Comparison of ENCODE assay signal across 10 cellular contexts in genomic region chr4:26252349-26252748, GRCh38.
DNase-seq lines count a peak whose midpoint lies in the region; ATAC-seq and TF ChIP-seq lines count a peak whose summit lies in the region.
"Had no signal": no experiment of that assay in that cellular context is flagged by ENCODE, and none has a peak within 500 bp of the region (broad histone marks: within the 10 kb centered on the region; RNA-seq: fewer than 3 reads in every experiment).

No MANE protein-coding gene starts in this region.

- no peaks in the 10 kb centered on the region for H3K79me2 ChIP-seq in mesendoderm (ENCODE audit: control insufficient read depth, insufficient read depth, low read length)

- H3K56ac ChIP-seq in mesendoderm (ENCODE audit: low read length): no peak overlapping the region

- no peak overlapping the region for H4K5ac ChIP-seq in mesendoderm (ENCODE audit: low read length)

- H3K27ac ChIP-seq in mesendoderm (ENCODE audit: low read depth, low read length): no peak overlapping the region

- no peak for TF ChIP-seq CTCF in nephron progenitor cell (IDR thresholded peaks at IDR 0.05)

- H3K27me3 ChIP-seq in mesendoderm (ENCODE audit: insufficient read depth, low read length, poor library complexity): no peaks in the 10 kb centered on the region
- no peaks in the 10 kb centered on the region for H3K27me3 ChIP-seq in H7 (ENCODE audit: control insufficient read depth, insufficient read depth, low read length)

- no peak overlapping the region for H4K8ac ChIP-seq in mesendoderm (ENCODE audit: low read depth, low read length)

- H3K27me3 Mint-ChIP-seq in activated CD4-positive, alpha-beta T cell treated with anti-CD3 and anti-CD28 coated beads, Interleukin-2, amount 10 ng/mL, durations not matched to agents 24 days and 14 days: no peaks in the 10 kb centered on the region
- H3K27me3 Mint-ChIP-seq in nephron progenitor cell (ENCODE audit: low read depth, poor library complexity): peaks cover 13% of the 10 kb centered on the region

- no peaks in the 10 kb centered on the region for H3K4me1 ChIP-seq in mesendoderm (ENCODE audit: control insufficient read depth, low read depth, low read length)

- H3K79me1 ChIP-seq in mesendoderm (ENCODE audit: low read length): no peaks in the 10 kb centered on the region

- intact Hi-C loops in activated CD4-positive, alpha-beta T cell treated with anti-CD3 and anti-CD28 coated beads, Interleukin-2, amount 10 ng/mL, durations not matched to agents 24 days and 14 days (cut with micrococcal nuclease): no loop called here

- H2BK120ac ChIP-seq in mesendoderm (ENCODE audit: low read depth, low read length): no peak overlapping the region

- H3K27ac Mint-ChIP-seq in activated CD4-positive, alpha-beta T cell treated with anti-CD3 and anti-CD28 coated beads, Interleukin-2, amount 10 ng/mL, durations not matched to agents 24 days and 14 days: peak overlapping the region; percentile 32
- no peak overlapping the region for H3K27ac Mint-ChIP-seq in nephron progenitor cell

- no CpG with 5 or more reads among the region's 7 CpGs for WGBS in mesendoderm (ENCODE audit: extremely low coverage, insufficient coverage, low lambda C conversion rate)

- H2AK5ac ChIP-seq in mesendoderm (ENCODE audit: low read length): no peak overlapping the region

- H2BK15ac ChIP-seq in mesendoderm (replicated peaks; ENCODE audit: low read depth): no peak overlapping the region

- H3K9me3 Mint-ChIP-seq in activated CD4-positive, alpha-beta T cell treated with anti-CD3 and anti-CD28 coated beads, Interleukin-2, amount 10 ng/mL, durations not matched to agents 24 days and 14 days: peaks cover 7% of the 10 kb centered on the region
- H3K9me3 Mint-ChIP-seq in nephron progenitor cell: no peaks in the 10 kb centered on the region

- H3K4me2 ChIP-seq in mesendoderm (ENCODE audit: low read length): no peak overlapping the region

- H3K4me1 Mint-ChIP-seq in activated CD4-positive, alpha-beta T cell treated with anti-CD3 and anti-CD28 coated beads, Interleukin-2, amount 10 ng/mL, durations not matched to agents 24 days and 14 days: peaks cover 3% of the 10 kb centered on the region
- peaks cover 11% of the 10 kb centered on the region for H3K4me1 Mint-ChIP-seq in nephron progenitor cell

- no peak overlapping the region for H3K23ac ChIP-seq in mesendoderm (ENCODE audit: low read length)

- no peak overlapping the region for H3K4me3 Mint-ChIP-seq in activated CD4-positive, alpha-beta T cell treated with anti-CD3 and anti-CD28 coated beads, Interleukin-2, amount 10 ng/mL, durations not matched to agents 24 days and 14 days
- no peak overlapping the region for H3K4me3 Mint-ChIP-seq in nephron progenitor cell

- no peak for DNase-seq in activated CD4-positive, alpha-beta T cell treated with anti-CD3 and anti-CD28 coated beads, Interleukin-2, amount 10 ng/mL, durations not matched to agents 24 days and 14 days
- no peak for DNase-seq in activated CD4-positive, alpha-beta T cell treated with anti-CD3 and anti-CD28 coated beads, Interleukin-2, amount 50 U/mL, for 1 hour
- DNase-seq in LoVo (ENCODE audit: low spot score) (peak; percentile 38), mesendoderm (peak; percentile 20), nephron progenitor cell (no peak), iPS-NIHi7 (ENCODE audit: extremely low spot score) (no peak), H7 (no peak)
- DNase-seq: DMS 273 treated with DMSO at 0.1 percent for 48 hours, posterior cingulate gyrus had no signal

- no peak overlapping the region for H2BK5ac ChIP-seq in mesendoderm (ENCODE audit: low read length)

- no peak overlapping the region for H3K4ac ChIP-seq in mesendoderm (ENCODE audit: low read depth, low read length)

- peak; percentile 64 for ATAC-seq in GM21381 (IDR thresholded peaks at IDR 0.05; ENCODE audit: unreplicated experiment)

- no peak overlapping the region for H3K18ac ChIP-seq in mesendoderm (ENCODE audit: low read length)

- H3K36me3 ChIP-seq in mesendoderm (ENCODE audit: control insufficient read depth, insufficient read depth, low read length): no peaks in the 10 kb centered on the region
- no peaks in the 10 kb centered on the region for H3K36me3 ChIP-seq in H7 (replicated peaks; ENCODE audit: control insufficient read depth, insufficient read depth, low read length)

- H3K9ac ChIP-seq in mesendoderm (ENCODE audit: low read length): no peak overlapping the region

- no peaks in the 10 kb centered on the region for H3K36me3 Mint-ChIP-seq in activated CD4-positive, alpha-beta T cell treated with anti-CD3 and anti-CD28 coated beads, Interleukin-2, amount 10 ng/mL, durations not matched to agents 24 days and 14 days (ENCODE audit: low read depth)
- H3K36me3 Mint-ChIP-seq in nephron progenitor cell (ENCODE audit: low read depth): no peaks in the 10 kb centered on the region

- no peak overlapping the region for H3K4me3 ChIP-seq in mesendoderm (ENCODE audit: low read length)
- H3K4me3 ChIP-seq in H7 (ENCODE audit: insufficient read depth, low read depth, low read length): no peak overlapping the region

Comparison
In these comparisons a context has a peak if more than half of its experiments do, and no peak if none do; other contexts are left out.
1. DNase-seq: peak in LoVo (single experiment) and mesendoderm (single experiment); none in activated CD4-positive, alpha-beta T cell treated with anti-CD3 and anti-CD28 coated beads, Interleukin-2, amount 10 ng/mL, durations not matched to agents 24 days and 14 days (single experiment), activated CD4-positive, alpha-beta T cell treated with anti-CD3 and anti-CD28 coated beads, Interleukin-2, amount 50 U/mL, for 1 hour (single experiment), nephron progenitor cell (single experiment), iPS-NIHi7 (single experiment) and H7 (single experiment).